13 cellular contexts compared by ENCODE assay signal in the genomic region with DNA sequence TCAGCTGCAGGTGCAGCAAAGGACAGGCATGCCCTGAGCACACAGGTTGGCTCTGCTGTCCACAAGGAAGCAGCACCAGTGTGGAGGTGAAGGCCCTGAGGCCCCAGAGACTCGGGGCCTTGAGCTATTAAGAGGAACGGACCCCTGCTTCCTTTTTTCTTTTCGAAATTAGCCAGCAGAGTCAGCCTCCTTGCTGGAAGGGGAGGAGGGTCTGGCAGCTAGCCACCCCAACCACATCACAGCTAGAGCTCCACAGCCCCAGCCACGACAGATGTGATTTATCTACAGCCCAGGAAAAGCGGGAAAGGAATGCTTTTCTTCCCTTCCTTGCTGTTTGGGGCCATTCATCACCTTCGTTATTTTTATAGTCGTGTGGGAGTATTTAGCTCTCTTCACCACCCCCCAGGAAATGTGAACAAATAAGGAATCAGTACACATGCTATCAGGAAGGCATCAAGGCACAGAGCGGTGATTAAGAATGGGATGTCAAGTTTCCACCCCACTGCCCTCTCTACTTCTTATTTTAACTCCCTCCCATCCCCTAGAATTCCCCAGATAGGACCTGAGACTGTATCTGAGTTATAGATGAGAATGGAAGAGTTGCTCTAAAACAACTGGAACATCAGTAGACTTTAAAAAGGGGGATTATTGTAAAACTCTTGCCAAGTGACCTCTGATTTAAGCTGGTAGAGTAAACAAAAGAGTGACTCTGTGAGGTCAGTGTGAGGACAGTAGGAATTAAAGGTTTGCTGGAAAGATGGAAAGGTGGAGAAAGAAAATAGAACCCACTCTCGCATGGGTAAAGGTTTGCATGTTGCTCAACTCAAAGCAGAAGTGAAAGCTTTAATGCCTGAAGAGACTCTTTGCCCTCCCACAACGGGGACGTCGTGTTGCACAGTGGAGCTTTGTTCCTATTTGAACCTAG.
A peak's percentile ranks its signal among the peaks of the same experiment; 100 is the strongest.
DNase-seq lines count a peak whose midpoint lies in the region; ATAC-seq and TF ChIP-seq lines count a peak whose summit lies in the region.
"Had no signal": no experiment of that assay in that cellular context is flagged by ENCODE, and none has a peak within 500 bp of the region (broad histone marks: within the 10 kb centered on the region; RNA-seq: fewer than 3 reads in every experiment).

No MANE protein-coding gene starts in this region.

- peaks cover 25% of the 10 kb centered on the region for H3K27me3 Mint-ChIP-seq in nephron (ENCODE audit: low read depth)
- H3K27me3 Mint-ChIP-seq in endodermal cell (ENCODE audit: insufficient read depth), result peaks cover 23% of the 10 kb centered on the region

- 66 to 77% methylated on average over 6 to 12 of the region's 12 CpGs for WGBS in endodermal cell (ENCODE audit: insufficient coverage in 1 of 2, insufficient read length in 1 of 2), 2 experiments

- H3K36me3 Mint-ChIP-seq in nephron (ENCODE audit: low read depth) (no peaks in the 10 kb centered on the region), endodermal cell (ENCODE audit: low read depth) (no peaks in the 10 kb centered on the region)
- H3K36me3 Mint-ChIP-seq: natural killer cell treated with Interleukin-12 subunit alpha and Interleukin-12 subunit beta and Interleukin-15 and Interleukin-18, amount 100 ng/mL, for 72 hours had no signal

- DNase-seq in endodermal cell (no peak), vagina (ENCODE audit: extremely low spot score in 2 of 2) (no peak), foreskin fibroblast (no peak)
- no peak for DNase-seq in stimulated activated CD4-positive, alpha-beta T cell treated with anti-CD3 and anti-CD28 coated beads, Interleukin-15, amount 100 ng/mL, for 24 hours
- DNase-seq: NCI-H187 treated with DMSO at 0.1 percent for 48 hours; PC-9; stimulated activated naive CD4-positive, alpha-beta T cell treated with Interleukin-2 at 50 U/mL for 16 hours had no signal

- intact Hi-C loops in vagina (cut with DNase I), result no loop called here

- H3K4me3 Mint-ChIP-seq in nephron (peak overlapping the region in 1 of 3 experiments; percentile 6), endodermal cell (no peak overlapping the region)
- H3K4me3 Mint-ChIP-seq: natural killer cell treated with Interleukin-12 subunit alpha and Interleukin-12 subunit beta and Interleukin-15 and Interleukin-18, amount 100 ng/mL, for 72 hours had no signal

- peaks cover 3% of the 10 kb centered on the region for H3K27me3 ChIP-seq in endodermal cell (ENCODE audit: control insufficient read depth, insufficient read depth, low read length, poor library complexity, severe bottlenecking)
- no peaks in the 10 kb centered on the region for H3K27me3 ChIP-seq in vagina

- H3K36me3 ChIP-seq in endodermal cell (ENCODE audit: control insufficient read depth, insufficient read depth, low read length), result no peaks in the 10 kb centered on the region
- no peaks in the 10 kb centered on the region for H3K36me3 ChIP-seq in vagina

- TF ChIP-seq POLR2A in vagina (IDR thresholded peaks at IDR 0.05), result no peak

- H3K9me3 Mint-ChIP-seq in nephron (no peaks in the 10 kb centered on the region), endodermal cell (no peaks in the 10 kb centered on the region)
- H3K9me3 Mint-ChIP-seq: natural killer cell treated with Interleukin-12 subunit alpha and Interleukin-12 subunit beta and Interleukin-15 and Interleukin-18, amount 100 ng/mL, for 72 hours had no signal

- H3K9me3 ChIP-seq in endodermal cell (ENCODE audit: control insufficient read depth, low read length) (no peaks in the 10 kb centered on the region), vagina (no peaks in the 10 kb centered on the region)

- H3K4me1 ChIP-seq in endodermal cell (ENCODE audit: control insufficient read depth, insufficient read depth, low read length), result no peaks in the 10 kb centered on the region
- H3K4me1 ChIP-seq in vagina, result no peaks in the 10 kb centered on the region

- H3K27ac Mint-ChIP-seq in nephron (peak overlapping the region; percentile 26 to 61 (median 52)), endodermal cell (no peak overlapping the region)
- H3K27ac Mint-ChIP-seq: natural killer cell treated with Interleukin-12 subunit alpha and Interleukin-12 subunit beta and Interleukin-15 and Interleukin-18, amount 100 ng/mL, for 72 hours had no signal

- peaks cover 36% of the 10 kb centered on the region for H3K4me1 Mint-ChIP-seq in nephron
- no peaks in the 10 kb centered on the region for H3K4me1 Mint-ChIP-seq in endodermal cell

- no peak overlapping the region for H3K9ac ChIP-seq in endodermal cell (ENCODE audit: extremely low read depth, low read length, poor library complexity, severe bottlenecking)

- ATAC-seq in GM18861 (IDR thresholded peaks at IDR 0.05; ENCODE audit: unreplicated experiment) (peak; percentile 59), GM21515 (IDR thresholded peaks at IDR 0.05; ENCODE audit: unreplicated experiment) (peak; percentile 63), HG03175 (IDR thresholded peaks at IDR 0.05; ENCODE audit: unreplicated experiment) (peak; percentile 59)
- ATAC-seq: natural killer cell treated with Interleukin-12 subunit alpha and Interleukin-12 subunit beta and Interleukin-15 and Interleukin-18, amount 100 ng/mL, for 72 hours had no signal

- H3K27ac ChIP-seq in endodermal cell (ENCODE audit: low read depth, low read length) (no peak overlapping the region), vagina (no peak overlapping the region)
- H3K27ac ChIP-seq: epithelial cell of prostate, PC-9 had no signal

- no peak for TF ChIP-seq CTCF in nephron (IDR thresholded peaks at IDR 0.05; ENCODE audit: unreplicated experiment in 3 of 3)
- no peak for TF ChIP-seq CTCF in endodermal cell (conservative IDR thresholded peaks at IDR 0.05)
- no peak for TF ChIP-seq CTCF in vagina (IDR thresholded peaks at IDR 0.05)
- TF ChIP-seq CTCF in foreskin fibroblast (IDR thresholded peaks at IDR 0.05; ENCODE audit: low read depth, low read length), result no peak

- H3K4me3 ChIP-seq in endodermal cell (ENCODE audit: low read length) (no peak overlapping the region), vagina (no peak overlapping the region), foreskin fibroblast (ENCODE audit: low read depth in 1 of 2, low read length in 2 of 2) (no peak overlapping the region)
- H3K4me3 ChIP-seq: PC-9 had no signal
